In genomic region chr2:20150110-20150706, GRCh38 we compare ENCODE assay signal across 28 cellular contexts.
DNase-seq lines count a peak whose midpoint lies in the region; ATAC-seq, FAIRE-seq and TF ChIP-seq lines count a peak whose summit lies in the region.
"Had no signal": no experiment of that assay in that cellular context is flagged by ENCODE, and none has a peak within 500 bp of the region (broad histone marks: within the 10 kb centered on the region; RNA-seq: fewer than 3 reads in every experiment).

No MANE protein-coding gene starts in this region.

- ATAC-seq in GM19351 (IDR thresholded peaks at IDR 0.05; ENCODE audit: unreplicated experiment), result no peak
- no peak for ATAC-seq in CD8-positive, alpha-beta T cell
- ATAC-seq: activated CD8-positive, alpha-beta T cell treated with anti-CD3 and anti-CD28 coated beads, Interleukin-2, amount 10 ng/mL, durations not matched to agents 7 days and 5 days; activated T-helper 17 cell treated with anti-CD3 and anti-CD28 coated beads, Interleukin-2, amount 50 U/mL, for 72 hours; stimulated activated naive CD8-positive, alpha-beta T cell treated with anti-CD3 and anti-CD28 coated beads, Interleukin-15, amount 100 ng/mL, for 72 hours; T-helper 17 cell had no signal

- no peak overlapping the region for H3K9ac ChIP-seq in fibroblast of lung (ENCODE audit: insufficient read depth, low read length)
- peak overlapping the region; percentile 40 for H3K9ac ChIP-seq in skeletal muscle satellite cell (ENCODE audit: low read depth, low read length)
- H3K9ac ChIP-seq: parathyroid adenoma had no signal

- H2AFZ ChIP-seq in PC-9 (no peak overlapping the region), fibroblast of lung (ENCODE audit: low read length) (no peak overlapping the region)

- H3K4me1 ChIP-seq in PC-9 (replicated peaks; ENCODE audit: insufficient read depth) (peaks cover 34% of the 10 kb centered on the region), fibroblast of lung (ENCODE audit: control insufficient read depth, extremely low read depth, insufficient read depth, low read length) (peaks cover 15% of the 10 kb centered on the region), skeletal muscle satellite cell (ENCODE audit: control insufficient read depth, insufficient read depth, low read length) (peaks cover 34% of the 10 kb centered on the region)
- no peaks in the 10 kb centered on the region for H3K4me1 ChIP-seq in CD8-positive, alpha-beta T cell (ENCODE audit: insufficient read depth, low read length)
- H3K4me1 ChIP-seq: parathyroid adenoma had no signal

- DNase-seq in GM12892 (ENCODE audit: insufficient read length) (no peak), PC-9 (no peak), fibroblast of lung (ENCODE audit: low read depth in 2 of 2) (no peak), NCI-H526 treated with DMSO at 0.1 percent for 48 hours (lab: John Stamatoyannopoulos, UW) (no peak), NCI-H1694 (lab: John Stamatoyannopoulos, UW) (no peak)
- no peak for DNase-seq in CD8-positive, alpha-beta T cell
- DNase-seq: ACHN; activated CD4-positive, CD25-positive, alpha-beta regulatory T cell treated with anti-CD3 and anti-CD28 coated beads, Interleukin-2, amount 50 U/mL, for 72 hours; activated CD8-positive, alpha-beta T cell treated with anti-CD3 and anti-CD28 coated beads, Interleukin-2, amount 10 ng/mL, durations not matched to agents 7 days and 5 days; activated naive CD4-positive, alpha-beta T cell treated with anti-CD3 and anti-CD28 coated beads, Interleukin-2, amount 50 U/mL, for 16 hours; BE2C; DMS153; esophagus squamous epithelium; NCI-H1105; NCI-H187 treated with DMSO at 0.1 percent for 48 hours; NCI-H2171; NCI-H510A; nephron progenitor cell; OCI-M1; stimulated activated CD8-positive, alpha-beta memory T cell treated with anti-CD3 and anti-CD28 coated beads, Interleukin-4, amount 100 ng/mL, for 48 hours; stimulated activated naive CD8-positive, alpha-beta T cell treated with anti-CD3 and anti-CD28 coated beads, Interleukin-15, amount 100 ng/mL, for 72 hours; T-helper 17 cell had no signal

- peaks cover 24% of the 10 kb centered on the region for H3F3A ChIP-seq in PC-9 (ENCODE audit: insufficient read depth, low read depth)

- no peaks in the 10 kb centered on the region for H3K9me3 Mint-ChIP-seq in CD8-positive, alpha-beta T cell
- H3K9me3 Mint-ChIP-seq: activated T-helper 17 cell treated with anti-CD3 and anti-CD28 coated beads, Interleukin-2, amount 50 U/mL, for 72 hours; nephron progenitor cell; stimulated activated naive CD8-positive, alpha-beta T cell treated with anti-CD3 and anti-CD28 coated beads, Interleukin-15, amount 100 ng/mL, for 72 hours had no signal

- intact Hi-C loops in PC-9 (cut with micrococcal nuclease; ENCODE audit: unreplicated experiment), result no loop called here
- intact Hi-C loops in CD8-positive, alpha-beta T cell (cut with DNase I, micrococcal nuclease), result no loop called here

- H3K36me3 ChIP-seq in PC-9 (ENCODE audit: low read depth), result no peaks in the 10 kb centered on the region
- H3K36me3 ChIP-seq in fibroblast of lung (ENCODE audit: control insufficient read depth, insufficient read depth, low read length), result no peaks in the 10 kb centered on the region
- H3K36me3 ChIP-seq in skeletal muscle satellite cell (ENCODE audit: insufficient read depth, low read length), result no peaks in the 10 kb centered on the region
- H3K36me3 ChIP-seq in CD8-positive, alpha-beta T cell (ENCODE audit: insufficient read depth, low read length), result no peaks in the 10 kb centered on the region
- H3K36me3 ChIP-seq: BE2C, esophagus squamous epithelium had no signal

- H3K9me2 ChIP-seq in PC-9 (ENCODE audit: insufficient read depth), result no peaks in the 10 kb centered on the region

- peak overlapping the region; percentile 70 for H3K27ac ChIP-seq in PC-9
- peak overlapping the region; percentile 24 for H3K27ac ChIP-seq in fibroblast of lung (ENCODE audit: insufficient read depth, low read length)
- no peak overlapping the region for H3K27ac ChIP-seq in CD8-positive, alpha-beta T cell (ENCODE audit: low read depth, low read length)
- H3K27ac ChIP-seq: esophagus squamous epithelium, parathyroid adenoma had no signal

- H3K4me2 ChIP-seq in PC-9 (peak overlapping the region; percentile 53; the same call in 1 of the 2 replicates), fibroblast of lung (ENCODE audit: extremely low read depth, insufficient read depth, low read length) (no peak overlapping the region), skeletal muscle satellite cell (ENCODE audit: low read length) (no peak overlapping the region)

- H3K36me3 Mint-ChIP-seq in CD8-positive, alpha-beta T cell, result no peaks in the 10 kb centered on the region

- peak; percentile 78 for FAIRE-seq in GM12892 (lab: Jason Lieb, UNC)
- FAIRE-seq: frontal cortex had no signal

- H3K27ac Mint-ChIP-seq in CD8-positive, alpha-beta T cell, result no peak overlapping the region
- H3K27ac Mint-ChIP-seq: activated CD8-positive, alpha-beta T cell treated with anti-CD3 and anti-CD28 coated beads, Interleukin-2, amount 10 ng/mL, durations not matched to agents 7 days and 5 days; activated T-helper 17 cell treated with anti-CD3 and anti-CD28 coated beads, Interleukin-2, amount 50 U/mL, for 72 hours; T-helper 17 cell had no signal

- H4K20me1 ChIP-seq in PC-9 (ENCODE audit: insufficient read depth), result no peaks in the 10 kb centered on the region
- no peaks in the 10 kb centered on the region for H4K20me1 ChIP-seq in fibroblast of lung (ENCODE audit: control insufficient read depth, extremely low read depth, insufficient read depth, low read length)

- TF ChIP-seq POLR2A in GM12892 (IDR thresholded peaks at IDR 0.05; ENCODE audit: low read depth, low read length), result no peak

- H3K4me3 ChIP-seq in PC-9 (no peak overlapping the region), fibroblast of lung (replicated peaks in 1 of 4; ENCODE audit: control extremely low read depth in 1 of 4, insufficient read depth in 1 of 4, low read depth in 3 of 4, low read length in 4 of 4) (no peak overlapping the region), skeletal muscle satellite cell (ENCODE audit: low read length) (peak overlapping the region; percentile 3)
- H3K4me3 ChIP-seq in CD8-positive, alpha-beta T cell (ENCODE audit: low read depth, low read length), result no peak overlapping the region
- H3K4me3 ChIP-seq: esophagus squamous epithelium, lung had no signal

- H3K27me3 ChIP-seq in PC-9 (ENCODE audit: insufficient read depth, low read depth), result no peaks in the 10 kb centered on the region
- H3K27me3 ChIP-seq in fibroblast of lung (ENCODE audit: control insufficient read depth, insufficient read depth, low read length), result no peaks in the 10 kb centered on the region
- H3K27me3 ChIP-seq in skeletal muscle satellite cell (ENCODE audit: control insufficient read depth, insufficient read depth, low read length), result peaks cover 3% of the 10 kb centered on the region
- no peaks in the 10 kb centered on the region for H3K27me3 ChIP-seq in CD8-positive, alpha-beta T cell (ENCODE audit: insufficient read depth, low read length)
- H3K27me3 ChIP-seq: BE2C, esophagus squamous epithelium had no signal

- CTCF ChIA-PET in PC-9 (lab: Charles Lee), result no interaction called here
- CTCF ChIA-PET in CD8-positive, alpha-beta T cell (lab: Charles Lee), result no interaction called here

- no peak for TF ChIP-seq CTCF in PC-9 (conservative IDR thresholded peaks at IDR 0.05)
- no peak for TF ChIP-seq CTCF in fibroblast of lung (conservative IDR thresholded peaks at IDR 0.05 in 1 of 2, IDR thresholded peaks at IDR 0.05 in 1 of 2; ENCODE audit: low read depth in 1 of 2, low read length in 2 of 2)
- no peak for TF ChIP-seq CTCF in CD8-positive, alpha-beta T cell (IDR thresholded peaks at IDR 0.05)

- H3K4me3 Mint-ChIP-seq in CD8-positive, alpha-beta T cell, result no peak overlapping the region
- H3K4me3 Mint-ChIP-seq: activated CD8-positive, alpha-beta T cell treated with anti-CD3 and anti-CD28 coated beads, Interleukin-2, amount 10 ng/mL, durations not matched to agents 7 days and 5 days; activated T-helper 17 cell treated with anti-CD3 and anti-CD28 coated beads, Interleukin-2, amount 50 U/mL, for 72 hours; stimulated activated naive CD8-positive, alpha-beta T cell treated with anti-CD3 and anti-CD28 coated beads, Interleukin-15, amount 100 ng/mL, for 72 hours; T-helper 17 cell had no signal

- H3K79me2 ChIP-seq in PC-9 (ENCODE audit: low read depth) (no peaks in the 10 kb centered on the region), fibroblast of lung (ENCODE audit: control insufficient read depth, insufficient read depth, low read length) (no peaks in the 10 kb centered on the region)
- H3K79me2 ChIP-seq: parathyroid adenoma had no signal

- H3K4me1 Mint-ChIP-seq in CD8-positive, alpha-beta T cell (ENCODE audit: low read depth), result no peaks in the 10 kb centered on the region
- H3K4me1 Mint-ChIP-seq: activated T-helper 17 cell treated with anti-CD3 and anti-CD28 coated beads, Interleukin-2, amount 50 U/mL, for 72 hours; T-helper 17 cell had no signal

- BruUV-seq in PC-9 (replicated peaks; lab: Mats Ljungman, UMichigan), result no TSS peak

- POLR2A ChIA-PET in PC-9 (lab: Charles Lee; ENCODE audit: unreplicated experiment), result no interaction called here
- POLR2A ChIA-PET in CD8-positive, alpha-beta T cell (lab: Charles Lee), result no interaction called here

- H3K9me3 ChIP-seq in PC-9 (ENCODE audit: insufficient read depth, low read depth) (no peaks in the 10 kb centered on the region), fibroblast of lung (ENCODE audit: control insufficient read depth, insufficient read depth, low read depth, low read length) (no peaks in the 10 kb centered on the region), skeletal muscle satellite cell (replicated peaks; ENCODE audit: low read length) (no peaks in the 10 kb centered on the region)
- H3K9me3 ChIP-seq in CD8-positive, alpha-beta T cell (ENCODE audit: low read length), result no peaks in the 10 kb centered on the region
- H3K9me3 ChIP-seq: BE2C, esophagus squamous epithelium had no signal

- H3K27me3 Mint-ChIP-seq in CD8-positive, alpha-beta T cell (ENCODE audit: low read depth), result peaks cover 35% of the 10 kb centered on the region
